Comparison of ENCODE assay signal across 9 cellular contexts in the genomic region with DNA sequence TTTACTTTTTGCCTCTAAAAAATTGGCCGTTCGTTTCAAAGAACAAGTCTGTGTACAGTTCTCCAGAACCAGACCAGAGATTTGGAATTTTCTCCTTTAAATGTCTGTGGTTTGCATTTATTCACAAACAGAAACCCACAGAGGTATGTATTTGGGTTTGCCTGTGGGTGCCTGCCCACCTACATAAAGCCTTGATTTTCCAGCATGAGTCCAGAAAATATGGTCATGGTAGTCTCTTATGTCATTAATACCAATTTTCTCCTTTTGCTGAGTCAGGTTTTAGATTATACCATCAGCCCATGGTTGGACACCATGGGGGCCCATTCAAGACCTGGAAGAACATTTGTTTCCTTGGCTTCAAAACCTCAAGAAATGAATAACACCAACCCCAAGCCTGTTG. TPM values are rescaled to one million over a fixed set of nuclear protein-coding genes. Genes with fewer than 3 reads are reported as not detected.
DNase-seq lines count a peak whose midpoint lies in the region; ATAC-seq, FAIRE-seq and TF ChIP-seq lines count a peak whose summit lies in the region.
"Not testable (repeated sequence)": the region's sequence is repeated elsewhere in the genome, so short reads cannot be mapped to it uniquely, and the experiment has no call there.
"Had no signal": no experiment of that assay in that cellular context is flagged by ENCODE, and none has a peak within 500 bp of the region (broad histone marks: within the 10 kb centered on the region; RNA-seq: fewer than 3 reads in every experiment).

No MANE protein-coding gene starts in this region.

- not testable (repeated sequence) for H2BK15ac ChIP-seq in IMR-90 (ENCODE audit: low read depth, low read length)

- H3K4ac ChIP-seq in IMR-90 (ENCODE audit: low read depth, low read length): not testable (repeated sequence)

- not testable (repeated sequence) for H3K23ac ChIP-seq in IMR-90 (ENCODE audit: low read depth, low read length)

- H4K8ac ChIP-seq in IMR-90 (ENCODE audit: low read depth in 2 of 2, low read length in 2 of 2): not testable (repeated sequence)

- BruUV-seq in IMR-90 (replicated peaks; lab: Mats Ljungman, UMichigan): not testable (repeated sequence)
- TSS peak; percentile 80 for BruUV-seq in mammary epithelial cell (replicated peaks; lab: Mats Ljungman, UMichigan)

- H3K14ac ChIP-seq in IMR-90 (replicated peaks; ENCODE audit: low read depth, low read length): not testable (repeated sequence)

- TF ChIP-seq EP300 in A549 (IDR thresholded peaks at IDR 0.05): not testable (repeated sequence)

- not testable (repeated sequence) for TF ChIP-seq POLR2A in A549 (IDR thresholded peaks at IDR 0.05; ENCODE audit: low read length); IMR-90 (IDR thresholded peaks at IDR 0.05; ENCODE audit: low read depth, low read length)

- H2AK5ac ChIP-seq in IMR-90 (ENCODE audit: low read depth, low read length): not testable (repeated sequence)

- not testable (repeated sequence) for FAIRE-seq in A549 (lab: Jason Lieb, UNC)
- FAIRE-seq in urothelium cell line (lab: Jason Lieb, UNC): peak; percentile 42

- not testable (repeated sequence) for DNase-seq in A549 (ENCODE audit: low read depth in 1 of 2, low spot score in 1 of 2); IMR-90; RWPE2 (ENCODE audit: low spot score); mammary epithelial cell; epithelial cell of prostate (ENCODE audit: low read depth, low spot score); urothelium cell line (ENCODE audit: low spot score)
- DNase-seq in EH (ENCODE audit: low read depth): peak; percentile 11
- peak; percentile 36 for DNase-seq in astrocyte of the hippocampus (ENCODE audit: low read depth, low spot score)

- H4K5ac ChIP-seq in IMR-90 (ENCODE audit: low read depth, low read length): not testable (repeated sequence)

- ATAC-seq in A549; IMR-90 (ENCODE audit: low read depth); RWPE2 (ENCODE audit: low read depth): not testable (repeated sequence)

- H2BK120ac ChIP-seq in IMR-90 (ENCODE audit: low read depth, low read length): peak overlapping the region; percentile 40; the same call in 1 of the 2 replicates

- H3K27me3 ChIP-seq in IMR-90 (ENCODE audit: control insufficient read depth, insufficient read depth, low read length); RWPE2 (ENCODE audit: insufficient read depth, poor library complexity, severe bottlenecking); mammary epithelial cell (ENCODE audit: insufficient read depth, low read length): not testable (repeated sequence)

- not testable (repeated sequence) for H3K9me3 ChIP-seq in A549; IMR-90 (ENCODE audit: control insufficient read depth, insufficient read depth, low read length); RWPE2 (ENCODE audit: severe bottlenecking); mammary epithelial cell (replicated peaks; ENCODE audit: insufficient read depth, low read length)

- not testable (repeated sequence) for H2BK5ac ChIP-seq in IMR-90 (ENCODE audit: low read depth, low read length, poor library complexity, severe bottlenecking)

- H3K79me2 ChIP-seq in mammary epithelial cell (ENCODE audit: insufficient read depth, low read length): not testable (repeated sequence)

- H2AK9ac ChIP-seq in IMR-90 (replicated peaks; ENCODE audit: low read depth, low read length, poor library complexity): not testable (repeated sequence)

- not testable (repeated sequence) for H4K20me1 ChIP-seq in IMR-90 (ENCODE audit: insufficient read depth, low read length); mammary epithelial cell (ENCODE audit: insufficient read depth, low read length)

- dilution Hi-C loops in IMR-90 (cut with HindIII; ENCODE audit: low sequenced_read_pairs, unreplicated experiment); mammary epithelial cell (cut with HindIII; ENCODE audit: low sequenced_read_pairs): not testable (repeated sequence)

- H4K91ac ChIP-seq in IMR-90 (ENCODE audit: insufficient read depth, low read depth, low read length): not testable (repeated sequence)

- intact Hi-C loops in IMR-90 (cut with micrococcal nuclease); mammary epithelial cell (cut with micrococcal nuclease): not testable (repeated sequence)

- in situ Hi-C loops in IMR-90 (cut with MboI; ENCODE audit: low sequenced_read_pairs); mammary epithelial cell (cut with MboI; ENCODE audit: low sequenced_read_pairs in 2 of 2): not testable (repeated sequence)

- not testable (repeated sequence) for H3K9ac ChIP-seq in IMR-90 (ENCODE audit: low read depth, low read length); mammary epithelial cell (ENCODE audit: insufficient read depth, low read length)

- no CpG with 5 or more reads among the region's 2 CpGs for WGBS in A549 (ENCODE audit: missing lambda C conversion rate)
- WGBS in IMR-90 (ENCODE audit: extremely low coverage in 2 of 2, insufficient read length in 1 of 2), 2 experiments: no CpG with 5 or more reads among the region's 2 CpGs
- WGBS in mammary epithelial cell (ENCODE audit: low coverage, missing lambda C conversion rate): no CpG with 5 or more reads among the region's 2 CpGs

- not testable (repeated sequence) for H3K9me1 ChIP-seq in IMR-90 (ENCODE audit: insufficient read depth, low read length)

- not testable (repeated sequence) for H3K4me3 ChIP-seq in A549; IMR-90 (ENCODE audit: insufficient read depth, low read depth, low read length); RWPE2 (ENCODE audit: severe bottlenecking); mammary epithelial cell (replicated peaks in 1 of 3; ENCODE audit: insufficient read depth in 1 of 3, low read depth in 2 of 3, low read length in 3 of 3)

- CTCF ChIA-PET in A549 (lab: Yijun Ruan, JAX); IMR-90 (lab: Yijun Ruan, JAX); mammary epithelial cell (lab: Charles Lee; ENCODE audit: low non-redundant PET): not testable (repeated sequence)

- H3K79me1 ChIP-seq in IMR-90 (ENCODE audit: low read depth in 1 of 2, low read length in 2 of 2): not testable (repeated sequence)

- POLR2A ChIA-PET in A549 (lab: Yijun Ruan, JAX); IMR-90 (lab: Charles Lee; ENCODE audit: unreplicated experiment): not testable (repeated sequence)

- H3K56ac ChIP-seq in IMR-90 (ENCODE audit: extremely low read depth, insufficient read depth, low read length): not testable (repeated sequence)

- not testable (repeated sequence) for H3K18ac ChIP-seq in IMR-90 (ENCODE audit: low read depth, low read length)

- not testable (repeated sequence) for H2AFZ ChIP-seq in IMR-90 (replicated peaks; ENCODE audit: low read length, poor library complexity); mammary epithelial cell (ENCODE audit: low read depth, low read length)

- H2BK20ac ChIP-seq in IMR-90 (ENCODE audit: low read depth, low read length): not testable (repeated sequence)

- H3K27ac ChIP-seq in A549; IMR-90 (ENCODE audit: insufficient read depth, low read length); mammary epithelial cell (ENCODE audit: insufficient read depth, low read depth, low read length): not testable (repeated sequence)
- H3K27ac ChIP-seq in RWPE2 (ENCODE audit: poor library complexity, severe bottlenecking) (peak overlapping the region; percentile 65), epithelial cell of prostate (peak overlapping the region; percentile 76)

- H3K4me1 ChIP-seq in A549; IMR-90 (ENCODE audit: control insufficient read depth, insufficient read depth, low read length); mammary epithelial cell (ENCODE audit: insufficient read depth, low read length): not testable (repeated sequence)
- H3K4me1 ChIP-seq in RWPE2 (ENCODE audit: insufficient read depth, poor library complexity, severe bottlenecking): peaks cover 25% of the 10 kb centered on the region

- TF ChIP-seq CTCF in A549 (IDR thresholded peaks at IDR 0.05); IMR-90 (conservative IDR thresholded peaks at IDR 0.05; ENCODE audit: low read depth, low read length); RWPE2 (IDR thresholded peaks at IDR 0.05; ENCODE audit: poor library complexity, severe bottlenecking); mammary epithelial cell (conservative IDR thresholded peaks at IDR 0.05 in 1 of 2, IDR thresholded peaks at IDR 0.05 in 1 of 2; ENCODE audit: extremely low read depth in 1 of 2, insufficient read depth in 1 of 2, low read depth in 1 of 2, low read length in 2 of 2): not testable (repeated sequence)

- H3K36me3 ChIP-seq in IMR-90 (ENCODE audit: control insufficient read depth, insufficient read depth, low read length): peaks cover 16% of the 10 kb centered on the region
- peaks cover 18% of the 10 kb centered on the region for H3K36me3 ChIP-seq in RWPE2 (ENCODE audit: low read depth)
- H3K36me3 ChIP-seq in mammary epithelial cell (ENCODE audit: insufficient read depth, low read length): not testable (repeated sequence)

- H3K4me2 ChIP-seq in A549; IMR-90 (ENCODE audit: low read depth, low read length); mammary epithelial cell (ENCODE audit: insufficient read depth, low read depth, low read length): not testable (repeated sequence)

- TF ChIP-seq RAD21 in A549 (conservative IDR thresholded peaks at IDR 0.05 in 1 of 2, IDR thresholded peaks at IDR 0.05 in 1 of 2); IMR-90 (IDR thresholded peaks at IDR 0.05; ENCODE audit: low read length): not testable (repeated sequence)

TF ChIP-seq in IMR-90, 13 proteins besides CTCF, POLR2A, EP300 and RAD21:
- 0 out of 2 replicates have a peak, but pooled peaks have one; percentile 7 for TF ChIP-seq MAFK (IDR thresholded peaks at IDR 0.05; ENCODE audit: low read depth, low read length)

RNA-seq across cellular contexts. Expression of a gene that starts 22.7 kb away (rescaled TPM):
- polyA plus RNA-seq in A549 (2011; rRNA removed) (130 and 140 TPM in 2 replicates), A549 (2017; fragmentation: RNase III; extraction: RNeasy Plus Mini Kit Qiagen cat#74134 plus additional on column Dnase treatment) (106 to 123 TPM (median 112 TPM) in 3 replicates), IMR-90 (2012; rRNA removed) (99.0 and 126 TPM in 2 replicates), mammary epithelial cell (111 TPM)
- polyA plus RNA-seq in A549 (2012; cell fraction: cytosol; rRNA removed): 55.1 and 65.9 TPM in 2 replicates
- polyA plus RNA-seq in A549 (2012; cell fraction: nucleus; rRNA removed): 93.0 and 171 TPM in 2 replicates
- 140 and 160 TPM in 2 replicates for polyA minus RNA-seq in A549 (2011; rRNA and poly(A)+ RNA removed)
- total RNA-seq in IMR-90 (2012; rRNA removed) (146 and 191 TPM in 2 replicates), mammary epithelial cell (100 to 1,000 TPM; 129 to 301 TPM)
- polyA plus RNA-seq in IMR-90 (2012; cell fraction: cytosol; rRNA removed): 82.9 and 154 TPM in 2 replicates
- 58.8 and 68.7 TPM in 2 replicates for polyA plus RNA-seq in IMR-90 (2012; cell fraction: nucleus; rRNA removed; ENCODE audit: low replicate concordance)
- polyA minus RNA-seq in mammary epithelial cell: 123 TPM
- total RNA-seq: CD8-positive, alpha-beta T cell had no signal
